In genomic region chr1:2091611-2092604, GRCh38 we compare ENCODE assay signal across 1 cellular context.
TF ChIP-seq lines count a peak whose summit lies in the region.

No MANE protein-coding gene starts in this region.

TF ChIP-seq in endothelial cell of umbilical vein, 7 proteins besides CTCF, POLR2A, EP300 and RAD21:
- no peak for TF ChIP-seq JUN (IDR thresholded peaks at IDR 0.05; ENCODE audit: borderline replicate concordance, insufficient read depth, insufficient read length, low read depth)
